Comparison of ENCODE assay signal across 9 cellular contexts in the genomic region with DNA sequence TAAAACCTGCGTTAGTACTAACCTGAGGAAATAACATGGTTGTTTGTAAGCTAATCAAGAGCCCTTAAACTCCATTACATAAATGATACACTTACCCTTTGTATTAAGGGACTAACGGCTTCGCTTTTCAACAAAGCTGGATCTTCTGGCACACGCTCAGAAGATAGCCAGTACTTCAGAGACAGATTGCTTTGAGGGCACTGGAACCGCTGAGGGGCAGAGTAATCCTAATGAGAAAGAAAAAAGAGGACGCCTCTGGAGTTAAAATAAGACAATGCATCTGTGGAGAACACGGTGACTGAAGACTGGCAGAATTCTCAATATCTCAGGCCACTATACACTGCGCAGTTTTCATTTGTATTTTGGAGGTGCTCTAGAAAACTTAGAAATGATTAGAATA. TPM values are rescaled to one million over a fixed set of nuclear protein-coding genes. Genes with fewer than 3 reads are reported as not detected.
A peak's percentile ranks its signal among the peaks of the same experiment; 100 is the strongest.
DNase-seq lines count a peak whose midpoint lies in the region; ATAC-seq and TF ChIP-seq lines count a peak whose summit lies in the region.
"Had no signal": no experiment of that assay in that cellular context is flagged by ENCODE, and none has a peak within 500 bp of the region (broad histone marks: within the 10 kb centered on the region; RNA-seq: fewer than 3 reads in every experiment).

No MANE protein-coding gene starts in this region.

- peak overlapping the region; percentile 78 for H3K4me3 ChIP-seq in AG10803 (ENCODE audit: low read length)

- peaks cover 10 to 29% (median 20%) of the 10 kb centered on the region in 3 donors for H3K4me1 Mint-ChIP-seq in IgD-negative memory B cell
- H3K4me1 Mint-ChIP-seq in activated naive CD8-positive, alpha-beta T cell treated with anti-CD3 and anti-CD28 coated beads for 36 hours = peaks cover 30% of the 10 kb centered on the region

- H3K4me3 Mint-ChIP-seq in IgD-negative memory B cell = peak overlapping the region; percentile 90 to 99 (median 95)
- H3K4me3 Mint-ChIP-seq in activated naive CD8-positive, alpha-beta T cell treated with anti-CD3 and anti-CD28 coated beads for 36 hours = peak overlapping the region; percentile 95

- H3K9me3 Mint-ChIP-seq in IgD-negative memory B cell = no peaks in the 10 kb centered on the region
- no peaks in the 10 kb centered on the region for H3K9me3 Mint-ChIP-seq in activated naive CD8-positive, alpha-beta T cell treated with anti-CD3 and anti-CD28 coated beads for 36 hours

- DNase-seq in AG10803 (ENCODE audit: low read depth) = peak; percentile 13
- DNase-seq in activated naive CD8-positive, alpha-beta T cell treated with anti-CD3 and anti-CD28 coated beads for 36 hours = no peak
- DNase-seq in midbrain (lab: John Stamatoyannopoulos, UW) = peak; percentile 10
- no peak for DNase-seq in NCI-H1694 treated with DMSO at 0.1 percent for 48 hours (lab: John Stamatoyannopoulos, UW)
- no peak for DNase-seq in NCI-H187 treated with DMSO at 0.1 percent for 48 hours (lab: John Stamatoyannopoulos, UW)
- DNase-seq in omental fat pad (ENCODE audit: low spot score) = no peak
- DNase-seq: dermis blood vessel endothelial cell had no signal

- H3K36me3 Mint-ChIP-seq in IgD-negative memory B cell = peaks cover 1% of the 10 kb centered on the region
- H3K36me3 Mint-ChIP-seq in activated naive CD8-positive, alpha-beta T cell treated with anti-CD3 and anti-CD28 coated beads for 36 hours = peaks cover 2% of the 10 kb centered on the region

- peak overlapping the region in 2 of 3 donors; percentile 73 to 98 for H3K27ac Mint-ChIP-seq in IgD-negative memory B cell
- H3K27ac Mint-ChIP-seq in activated naive CD8-positive, alpha-beta T cell treated with anti-CD3 and anti-CD28 coated beads for 36 hours = no peak overlapping the region

- ATAC-seq in GM19455 (IDR thresholded peaks at IDR 0.05; ENCODE audit: unreplicated experiment) (no peak), omental fat pad (ENCODE audit: low FRiP score) (no peak)

- TF ChIP-seq CTCF in AG10803 (conservative IDR thresholded peaks at IDR 0.05; ENCODE audit: low read length) (no peak), omental fat pad (IDR thresholded peaks at IDR 0.05) (no peak)

- no peaks in the 10 kb centered on the region for H3K27me3 Mint-ChIP-seq in IgD-negative memory B cell
- H3K27me3 Mint-ChIP-seq in activated naive CD8-positive, alpha-beta T cell treated with anti-CD3 and anti-CD28 coated beads for 36 hours = no peaks in the 10 kb centered on the region

RNA-seq across cellular contexts. Expression of a gene that starts 1.5 kb away (rescaled TPM):
- 55.3 TPM for polyA plus RNA-seq in IgD-negative memory B cell
- 100 to 1,000 TPM; 119 TPM for total RNA-seq in activated naive CD8-positive, alpha-beta T cell treated with anti-CD3 and anti-CD28 coated beads for 36 hours
- 100 to 1,000 TPM; 114 to 165 (median 139) TPM for total RNA-seq in omental fat pad

Comparison
In these comparisons a context has a peak if more than half of its experiments do, and no peak if none do; other contexts are left out.
1. DNase-seq: peak in AG10803 (single experiment) and midbrain (single experiment); none in activated naive CD8-positive, alpha-beta T cell treated with anti-CD3 and anti-CD28 coated beads for 36 hours (single experiment), NCI-H1694 treated with DMSO at 0.1 percent for 48 hours (single experiment), NCI-H187 treated with DMSO at 0.1 percent for 48 hours (single experiment) and omental fat pad (single experiment).